In the genomic region with DNA sequence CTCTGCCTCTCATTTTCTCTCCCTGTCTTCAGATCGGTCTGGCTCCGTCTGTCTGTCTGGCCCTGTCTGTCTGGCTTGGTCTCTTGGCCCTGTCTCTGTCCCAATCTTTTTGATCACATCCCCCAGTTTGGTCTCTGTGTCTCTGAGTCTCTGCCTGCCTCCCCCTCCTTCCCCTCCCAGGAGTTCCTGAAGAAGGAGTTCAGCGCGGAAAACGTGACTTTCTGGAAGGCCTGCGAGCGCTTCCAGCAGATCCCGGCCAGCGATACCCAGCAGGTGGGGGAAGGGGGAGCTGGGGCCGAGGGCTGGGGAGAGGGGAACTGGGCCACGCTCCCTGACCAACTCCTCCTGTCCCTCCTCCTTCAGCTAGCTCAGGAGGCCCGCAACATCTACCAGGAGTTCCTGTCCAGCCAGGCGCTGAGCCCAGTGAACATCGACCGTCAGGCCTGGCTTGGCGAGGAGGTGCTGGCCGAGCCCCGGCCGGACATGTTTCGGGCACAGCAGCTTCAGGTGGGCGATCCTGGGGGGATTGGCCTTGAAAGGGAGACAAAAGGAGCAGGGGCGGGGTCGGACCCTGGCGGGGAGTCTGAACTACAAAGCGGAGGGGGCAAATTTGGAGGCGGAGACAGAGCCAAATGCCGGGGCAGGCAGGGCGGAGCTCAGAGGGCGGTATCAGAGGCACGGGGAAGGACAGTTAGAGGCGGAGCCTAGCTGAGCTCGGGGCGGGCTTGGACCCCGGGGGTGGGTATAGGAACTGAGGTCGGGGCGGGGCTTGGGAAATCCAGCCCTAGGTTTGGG, we compare ENCODE assay signal across 1 cellular context.
TF ChIP-seq lines count a peak whose summit lies in the region.

No MANE protein-coding gene starts in this region.

TF ChIP-seq in K562, 482 proteins besides CTCF, POLR2A, EP300 and RAD21 (continued from another document and continues in another):
- TF ChIP-seq, protein P1, sequence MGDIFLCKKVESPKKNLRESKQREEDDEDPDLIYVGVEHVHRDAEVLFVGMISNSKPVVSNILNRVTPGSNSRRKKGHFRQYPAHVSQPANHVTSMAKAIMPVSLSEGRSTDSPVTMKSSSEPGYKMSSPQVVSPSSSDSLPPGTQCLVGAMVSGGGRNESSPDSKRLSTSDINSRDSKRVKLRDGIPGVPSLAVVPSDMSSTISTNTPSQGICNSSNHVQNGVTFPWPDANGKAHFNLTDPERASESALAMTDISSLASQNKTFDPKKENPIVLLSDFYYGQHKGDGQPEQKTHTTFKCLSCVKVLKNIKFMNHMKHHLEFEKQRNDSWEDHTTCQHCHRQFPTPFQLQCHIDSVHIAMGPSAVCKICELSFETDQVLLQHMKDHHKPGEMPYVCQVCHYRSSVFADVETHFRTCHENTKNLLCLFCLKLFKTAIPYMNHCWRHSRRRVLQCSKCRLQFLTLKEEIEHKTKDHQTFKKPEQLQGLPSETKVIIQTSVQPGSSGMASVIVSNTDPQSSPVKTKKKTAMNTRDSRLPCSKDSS (IDR thresholded peaks at IDR 0.05; ENCODE audit: low read depth, partially characterized antibody) = no peak
- TF ChIP-seq SAFB2 (IDR thresholded peaks at IDR 0.05; ENCODE audit: borderline replicate concordance, low read depth, low read length, severe bottlenecking) (no peak), TSC22D4 (tag; IDR thresholded peaks at IDR 0.05) (no peak), CAMTA2 (CRISPR knock-in tag; conservative IDR thresholded peaks at IDR 0.05) (no peak), GATA2 (CRISPR knock-in tag; IDR thresholded peaks at IDR 0.05) (peak; percentile 90), ZNF431 (CRISPR knock-in tag; IDR thresholded peaks at IDR 0.05) (no peak), PREB (CRISPR knock-in tag; IDR thresholded peaks at IDR 0.05) (no peak), HNRNPL (IDR thresholded peaks at IDR 0.05; ENCODE audit: low read depth, low read length) (no peak), SLC30A9 (CRISPR knock-in tag; IDR thresholded peaks at IDR 0.05) (no peak), BCL6 (CRISPR knock-in tag; IDR thresholded peaks at IDR 0.05) (no peak), JUNB (CRISPR knock-in tag; conservative IDR thresholded peaks at IDR 0.05) (no peak), PPARD (CRISPR knock-in tag; IDR thresholded peaks at IDR 0.05) (no peak), SREBF2 (CRISPR knock-in tag; IDR thresholded peaks at IDR 0.05) (no peak), POLR2B (IDR thresholded peaks at IDR 0.05; ENCODE audit: low read depth, partially characterized antibody) (peak; percentile 65), ILF3 (IDR thresholded peaks at IDR 0.05; ENCODE audit: borderline replicate concordance) (no peak), NFYB (IDR thresholded peaks at IDR 0.05; ENCODE audit: extremely low read depth, insufficient read length) (no peak), CGGBP1 (CRISPR knock-in tag; IDR thresholded peaks at IDR 0.05) (no peak), POLR2AphosphoS2 (IDR thresholded peaks at IDR 0.05; ENCODE audit: low read length) (0 out of 2 replicates have a peak, but pooled peaks have one; percentile 42), C11orf30 (IDR thresholded peaks at IDR 0.05; ENCODE audit: low read depth) (no peak), FOXA3 (CRISPR knock-in tag; conservative IDR thresholded peaks at IDR 0.05 in 1 of 2, IDR thresholded peaks at IDR 0.05 in 1 of 2) (no peak), EP400 (IDR thresholded peaks at IDR 0.05) (peak; percentile 68), RNF2 (IDR thresholded peaks at IDR 0.05) (peak; percentile 73; the same call in 1 of the 2 replicates), GTF2A2 (tag; IDR thresholded peaks at IDR 0.05) (no peak), SMAD4 (CRISPR knock-in tag; conservative IDR thresholded peaks at IDR 0.05) (0 out of 2 replicates have a peak, but pooled peaks have one; percentile 79), TARDBP (IDR thresholded peaks at IDR 0.05) (0 out of 2 replicates have a peak, but pooled peaks have one; percentile 33), ZNF282 (CRISPR knock-in tag; IDR thresholded peaks at IDR 0.05) (no peak), PHF21A (IDR thresholded peaks at IDR 0.05; ENCODE audit: borderline replicate concordance, low read depth) (no peak), SREBF1 (IDR thresholded peaks at IDR 0.05; ENCODE audit: borderline replicate concordance, low read depth, low read length) (0 out of 2 replicates have a peak, but pooled peaks have one; percentile 24), ESRRA (IDR thresholded peaks at IDR 0.05; ENCODE audit: borderline replicate concordance, low read depth) (no peak), GTF2E2 (tag; IDR thresholded peaks at IDR 0.05) (peak; percentile 22; the same call in 1 of the 2 replicates), NCOA1 (IDR thresholded peaks at IDR 0.05; ENCODE audit: low read depth) (no peak), FOXJ2 (tag; IDR thresholded peaks at IDR 0.05) (no peak), RB1 (IDR thresholded peaks at IDR 0.05; ENCODE audit: low read depth) (no peak), ZNF740 (CRISPR knock-in tag; IDR thresholded peaks at IDR 0.05) (no peak), ZNF740 (tag; IDR thresholded peaks at IDR 0.05) (peak in 1 of 2 experiments; percentile 70; a peak in 1 of 4 replicates), ELK1 (CRISPR knock-in tag; IDR thresholded peaks at IDR 0.05) (no peak), DPF2 (IDR thresholded peaks at IDR 0.05) (peak; percentile 77), MAFK (IDR thresholded peaks at IDR 0.05; ENCODE audit: low read length) (peak; percentile 11; the same call in 1 of the 2 replicates), U2AF2 (optimal IDR thresholded peaks at IDR 0.05; ENCODE audit: low read depth, low read length) (no peak), ZBED1 (IDR thresholded peaks at IDR 0.05) (no peak; the same call in 1 of the 2 replicates), RBM14 (IDR thresholded peaks at IDR 0.05; ENCODE audit: borderline replicate concordance, insufficient read depth, low read depth, low read length) (no peak), PATZ1 (CRISPR knock-in tag; IDR thresholded peaks at IDR 0.05; ENCODE audit: borderline replicate concordance) (no peak), GABPB1 (CRISPR knock-in tag; IDR thresholded peaks at IDR 0.05) (peak; percentile 52; the same call in 1 of the 2 replicates), KLF6 (CRISPR knock-in tag; IDR thresholded peaks at IDR 0.05; ENCODE audit: borderline replicate concordance) (no peak; the same call in 1 of the 2 replicates), KLF1 (tag; IDR thresholded peaks at IDR 0.05) (no peak), SAP30 (IDR thresholded peaks at IDR 0.05; ENCODE audit: borderline replicate concordance, insufficient read depth, low read depth, low read length, poor library complexity, severe bottlenecking) (no peak), BRCA1 (IDR thresholded peaks at IDR 0.05) (no peak), BRCA1 (CRISPR knock-in tag; IDR thresholded peaks at IDR 0.05) (no peak)
- TF ChIP-seq, protein P2, sequence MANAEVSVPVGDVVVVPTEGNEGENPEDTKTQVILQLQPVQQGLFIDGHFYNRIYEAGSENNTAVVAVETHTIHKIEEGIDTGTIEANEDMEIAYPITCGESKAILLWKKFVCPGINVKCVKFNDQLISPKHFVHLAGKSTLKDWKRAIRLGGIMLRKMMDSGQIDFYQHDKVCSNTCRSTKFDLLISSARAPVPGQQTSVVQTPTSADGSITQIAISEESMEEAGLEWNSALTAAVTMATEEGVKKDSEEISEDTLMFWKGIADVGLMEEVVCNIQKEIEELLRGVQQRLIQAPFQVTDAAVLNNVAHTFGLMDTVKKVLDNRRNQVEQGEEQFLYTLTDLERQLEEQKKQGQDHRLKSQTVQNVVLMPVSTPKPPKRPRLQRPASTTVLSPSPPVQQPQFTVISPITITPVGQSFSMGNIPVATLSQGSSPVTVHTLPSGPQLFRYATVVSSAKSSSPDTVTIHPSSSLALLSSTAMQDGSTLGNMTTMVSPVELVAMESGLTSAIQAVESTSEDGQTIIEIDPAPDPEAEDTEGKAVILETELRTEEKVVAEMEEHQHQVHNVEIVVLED (CRISPR knock-in tag; IDR thresholded peaks at IDR 0.05) = no peak
- TF ChIP-seq, protein P3, sequence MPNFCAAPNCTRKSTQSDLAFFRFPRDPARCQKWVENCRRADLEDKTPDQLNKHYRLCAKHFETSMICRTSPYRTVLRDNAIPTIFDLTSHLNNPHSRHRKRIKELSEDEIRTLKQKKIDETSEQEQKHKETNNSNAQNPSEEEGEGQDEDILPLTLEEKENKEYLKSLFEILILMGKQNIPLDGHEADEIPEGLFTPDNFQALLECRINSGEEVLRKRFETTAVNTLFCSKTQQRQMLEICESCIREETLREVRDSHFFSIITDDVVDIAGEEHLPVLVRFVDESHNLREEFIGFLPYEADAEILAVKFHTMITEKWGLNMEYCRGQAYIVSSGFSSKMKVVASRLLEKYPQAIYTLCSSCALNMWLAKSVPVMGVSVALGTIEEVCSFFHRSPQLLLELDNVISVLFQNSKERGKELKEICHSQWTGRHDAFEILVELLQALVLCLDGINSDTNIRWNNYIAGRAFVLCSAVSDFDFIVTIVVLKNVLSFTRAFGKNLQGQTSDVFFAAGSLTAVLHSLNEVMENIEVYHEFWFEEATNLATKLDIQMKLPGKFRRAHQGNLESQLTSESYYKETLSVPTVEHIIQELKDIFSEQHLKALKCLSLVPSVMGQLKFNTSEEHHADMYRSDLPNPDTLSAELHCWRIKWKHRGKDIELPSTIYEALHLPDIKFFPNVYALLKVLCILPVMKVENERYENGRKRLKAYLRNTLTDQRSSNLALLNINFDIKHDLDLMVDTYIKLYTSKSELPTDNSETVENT (CRISPR knock-in tag; IDR thresholded peaks at IDR 0.05) = 0 out of 2 replicates have a peak, but pooled peaks have one; percentile 26
- TF ChIP-seq, protein P4, sequence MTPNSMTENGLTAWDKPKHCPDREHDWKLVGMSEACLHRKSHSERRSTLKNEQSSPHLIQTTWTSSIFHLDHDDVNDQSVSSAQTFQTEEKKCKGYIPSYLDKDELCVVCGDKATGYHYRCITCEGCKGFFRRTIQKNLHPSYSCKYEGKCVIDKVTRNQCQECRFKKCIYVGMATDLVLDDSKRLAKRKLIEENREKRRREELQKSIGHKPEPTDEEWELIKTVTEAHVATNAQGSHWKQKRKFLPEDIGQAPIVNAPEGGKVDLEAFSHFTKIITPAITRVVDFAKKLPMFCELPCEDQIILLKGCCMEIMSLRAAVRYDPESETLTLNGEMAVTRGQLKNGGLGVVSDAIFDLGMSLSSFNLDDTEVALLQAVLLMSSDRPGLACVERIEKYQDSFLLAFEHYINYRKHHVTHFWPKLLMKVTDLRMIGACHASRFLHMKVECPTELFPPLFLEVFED (CRISPR knock-in tag; conservative IDR thresholded peaks at IDR 0.05) = 0 out of 2 replicates have a peak, but pooled peaks have one; percentile 35
- TF ChIP-seq, protein P5, sequence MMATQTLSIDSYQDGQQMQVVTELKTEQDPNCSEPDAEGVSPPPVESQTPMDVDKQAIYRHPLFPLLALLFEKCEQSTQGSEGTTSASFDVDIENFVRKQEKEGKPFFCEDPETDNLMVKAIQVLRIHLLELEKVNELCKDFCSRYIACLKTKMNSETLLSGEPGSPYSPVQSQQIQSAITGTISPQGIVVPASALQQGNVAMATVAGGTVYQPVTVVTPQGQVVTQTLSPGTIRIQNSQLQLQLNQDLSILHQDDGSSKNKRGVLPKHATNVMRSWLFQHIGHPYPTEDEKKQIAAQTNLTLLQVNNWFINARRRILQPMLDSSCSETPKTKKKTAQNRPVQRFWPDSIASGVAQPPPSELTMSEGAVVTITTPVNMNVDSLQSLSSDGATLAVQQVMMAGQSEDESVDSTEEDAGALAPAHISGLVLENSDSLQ (IDR thresholded peaks at IDR 0.05) = peak; percentile 50
